Comparison of ENCODE assay signal across 19 cellular contexts in the genomic region with DNA sequence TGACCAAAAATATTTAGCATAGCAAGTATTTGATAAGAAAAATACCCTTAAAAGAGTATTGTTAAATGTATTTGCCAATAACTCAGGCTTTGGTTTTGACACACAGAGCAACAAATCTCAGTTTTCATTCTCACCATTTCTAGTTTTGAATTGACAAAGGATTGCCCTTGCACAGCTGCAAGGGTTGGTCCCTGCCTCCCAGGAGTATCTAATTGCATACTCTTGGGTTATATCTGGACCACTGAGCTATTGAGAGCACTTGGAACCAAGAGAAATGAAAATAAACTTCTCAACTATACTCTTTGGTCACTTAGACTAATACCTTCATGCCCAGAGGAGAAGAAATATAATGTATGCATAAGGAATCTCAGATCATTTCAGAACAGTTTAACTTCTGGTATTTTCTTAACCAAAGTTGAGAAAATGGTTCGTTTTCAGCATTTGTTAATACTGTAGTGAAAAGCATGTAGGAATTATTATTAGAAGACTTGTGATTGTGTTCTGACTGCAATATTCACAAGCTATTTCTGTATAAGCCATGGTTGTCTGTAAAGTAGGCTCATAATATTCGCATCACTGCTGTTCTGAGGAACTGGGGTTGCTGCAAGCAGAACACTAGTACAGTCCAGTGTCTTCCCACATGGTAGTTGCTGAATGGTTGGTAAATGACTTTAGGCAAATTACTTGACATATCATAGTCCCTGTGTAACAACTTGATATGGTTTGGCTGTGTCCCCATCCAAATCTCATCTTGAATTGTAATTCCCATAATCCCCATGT. TPM values are rescaled to one million over a fixed set of nuclear protein-coding genes. Genes with fewer than 3 reads are reported as not detected.
DNase-seq lines count a peak whose midpoint lies in the region; ATAC-seq and TF ChIP-seq lines count a peak whose summit lies in the region.
"Had no signal": no experiment of that assay in that cellular context is flagged by ENCODE, and none has a peak within 500 bp of the region (broad histone marks: within the 10 kb centered on the region; RNA-seq: fewer than 3 reads in every experiment).

No MANE protein-coding gene starts in this region.

- H3K9me3 Mint-ChIP-seq in activated CD8-positive, alpha-beta memory T cell treated with anti-CD3 and anti-CD28 coated beads, Interleukin-2, amount 10 ng/mL, durations not matched to agents 7 days and 5 days (ENCODE audit: low read depth), result no peaks in the 10 kb centered on the region
- H3K9me3 Mint-ChIP-seq: activated B cell treated with CpG ODN at 0.5 μM for 24 hours; activated naive CD8-positive, alpha-beta T cell treated with anti-CD3 and anti-CD28 coated beads, Interleukin-2, amount 10 ng/mL, durations not matched to agents 7 days and 5 days had no signal

- H3K9me3 ChIP-seq in gastrocnemius medialis, result no peaks in the 10 kb centered on the region
- H3K9me3 ChIP-seq in SK-N-SH, result no peaks in the 10 kb centered on the region
- H3K9me3 ChIP-seq: pancreas, testis had no signal

- H2AFZ ChIP-seq in SK-N-SH (ENCODE audit: low read depth), result no peak overlapping the region

- H3K4me3 ChIP-seq in gastrocnemius medialis, result no peak overlapping the region
- no peak overlapping the region for H3K4me3 ChIP-seq in SK-N-SH (ENCODE audit: low read depth in 2 of 2, low read length in 1 of 2)
- H3K4me3 ChIP-seq: pancreas, testis had no signal

- no peaks in the 10 kb centered on the region for H3K27me3 Mint-ChIP-seq in activated CD8-positive, alpha-beta memory T cell treated with anti-CD3 and anti-CD28 coated beads, Interleukin-2, amount 10 ng/mL, durations not matched to agents 7 days and 5 days
- H3K27me3 Mint-ChIP-seq: activated B cell treated with CpG ODN at 0.5 μM for 24 hours; activated naive CD8-positive, alpha-beta T cell treated with anti-CD3 and anti-CD28 coated beads, Interleukin-2, amount 10 ng/mL, durations not matched to agents 7 days and 5 days had no signal

- POLR2A ChIA-PET in SK-N-SH (lab: Yijun Ruan, JAX), result no interaction called here

- H3F3A ChIP-seq in SK-N-SH (replicated peaks; ENCODE audit: insufficient read depth), result no peaks in the 10 kb centered on the region

- TF ChIP-seq RAD21 in SK-N-SH (IDR thresholded peaks at IDR 0.05; ENCODE audit: low read length), result no peak

- intact Hi-C loops in gastrocnemius medialis (cut with DNase I; ENCODE audit: low total_unique reads) (no loop called here), posterior vena cava (cut with DNase I) (loop anchor here in 1 of 2 donors (5.0 kb wide), 1 partner anchor 1346 kb away; no protein-coding TSS in a partner anchor)

- H3K27ac Mint-ChIP-seq in activated CD8-positive, alpha-beta memory T cell treated with anti-CD3 and anti-CD28 coated beads, Interleukin-2, amount 10 ng/mL, durations not matched to agents 7 days and 5 days, result peak overlapping the region; percentile 24
- H3K27ac Mint-ChIP-seq: activated B cell treated with CpG ODN at 0.5 μM for 24 hours; activated naive CD8-positive, alpha-beta T cell treated with anti-CD3 and anti-CD28 coated beads, Interleukin-2, amount 10 ng/mL, durations not matched to agents 7 days and 5 days had no signal

- 87% methylated on average over 2 of the region's 2 CpGs for WGBS in SK-N-SH (ENCODE audit: low lambda C conversion rate)

- no peak overlapping the region for H3K9ac ChIP-seq in SK-N-SH

- H3K27ac ChIP-seq in gastrocnemius medialis (peak overlapping the region; percentile 13 to 67 (median 46)), SK-N-SH (ENCODE audit: low read depth in 2 of 2, low read length in 1 of 2) (no peak overlapping the region; a peak in 1 of 4 replicates)
- H3K27ac ChIP-seq: HL-60, pancreas, testis had no signal

- ATAC-seq in activated CD8-positive, alpha-beta memory T cell treated with anti-CD3 and anti-CD28 coated beads, Interleukin-2, amount 10 ng/mL, durations not matched to agents 7 days and 5 days, result no peak
- ATAC-seq in GM21825 (IDR thresholded peaks at IDR 0.05; ENCODE audit: unreplicated experiment) (peak; percentile 64), gastrocnemius medialis (peak in 1 of 2 donors; percentile 80)
- ATAC-seq: pancreas had no signal

- H4K20me1 ChIP-seq in SK-N-SH (ENCODE audit: insufficient read depth), result no peaks in the 10 kb centered on the region

- peaks cover 0 to 37% of the 10 kb centered on the region in 2 donors for H3K36me3 ChIP-seq in gastrocnemius medialis
- H3K36me3 ChIP-seq in SK-N-SH (replicated peaks in 1 of 2; ENCODE audit: control insufficient read depth in 1 of 2, insufficient read depth in 2 of 2, low read length in 1 of 2), result peaks cover 45 to 49% of the 10 kb centered on the region in 2 experiments

- H3K4me1 ChIP-seq in gastrocnemius medialis (peaks cover 11 to 24% of the 10 kb centered on the region in 2 donors), SK-N-SH (ENCODE audit: control insufficient read depth in 1 of 2, insufficient read depth in 2 of 2, low read depth in 1 of 2, low read length in 1 of 2) (no peaks in the 10 kb centered on the region)
- H3K4me1 ChIP-seq: pancreas, testis had no signal

- H3K27me3 ChIP-seq in gastrocnemius medialis, result no peaks in the 10 kb centered on the region
- H3K27me3 ChIP-seq in SK-N-SH (ENCODE audit: insufficient read depth), result no peaks in the 10 kb centered on the region
- H3K27me3 ChIP-seq: pancreas, testis had no signal

- TF ChIP-seq CTCF in gastrocnemius medialis (IDR thresholded peaks at IDR 0.05 in 4 of 5, conservative IDR thresholded peaks at IDR 0.05 in 1 of 5) (no peak), SK-N-SH (IDR thresholded peaks at IDR 0.05) (no peak)

- H3K4me2 ChIP-seq in SK-N-SH, result no peak overlapping the region

- CTCF ChIA-PET in activated CD8-positive, alpha-beta memory T cell treated with anti-CD3 and anti-CD28 coated beads, Interleukin-2, amount 10 ng/mL, durations not matched to agents 7 days and 5 days (lab: Charles Lee), result interaction anchor here (1.0 to 1.2 kb wide), 2 partner anchors 36 to 199 kb away, joined by 3 read pairs; no protein-coding TSS in a partner anchor
- CTCF ChIA-PET in SK-N-SH (lab: Yijun Ruan, JAX), result no interaction called here

- in situ Hi-C loops in gastrocnemius medialis (cut with MboI; ENCODE audit: low sequenced_read_pairs in 4 of 4), result no loop called here

- DNase-seq in activated CD8-positive, alpha-beta memory T cell treated with anti-CD3 and anti-CD28 coated beads, Interleukin-2, amount 10 ng/mL, durations not matched to agents 7 days and 5 days, result no peak
- no peak for DNase-seq in activated CD8-positive, alpha-beta memory T cell treated with anti-CD3 and anti-CD28 coated beads, Interleukin-2, amount 50 U/mL, for 48 hours
- DNase-seq in NCI-H69 (lab: John Stamatoyannopoulos, UW) (peak; percentile 37), gastrocnemius medialis (no peak), NCI-H524 treated with DMSO at 0.1 percent for 48 hours (lab: John Stamatoyannopoulos, UW) (no peak), SK-N-SH (no peak), posterior vena cava (ENCODE audit: low spot score) (no peak)
- DNase-seq: activated B cell treated with CpG ODN at 0.5 μM for 24 hours; activated CD8-positive, alpha-beta memory T cell treated with anti-CD3 and anti-CD28 coated beads, Interleukin-2, amount 50 U/mL, for 4 hours; activated naive CD8-positive, alpha-beta T cell treated with anti-CD3 and anti-CD28 coated beads, Interleukin-2, amount 10 ng/mL, durations not matched to agents 7 days and 5 days; caudate nucleus; COR-L47; mesendoderm; MM.1S; NCI-H2171 treated with DMSO at 0.1 percent for 48 hours; pancreas; testis had no signal

- no peak for TF ChIP-seq EP300 in SK-N-SH (IDR thresholded peaks at IDR 0.05; ENCODE audit: borderline replicate concordance in 1 of 2, low read depth in 1 of 2, low read length in 1 of 2)

- peaks cover 54% of the 10 kb centered on the region for H3K36me3 Mint-ChIP-seq in activated CD8-positive, alpha-beta memory T cell treated with anti-CD3 and anti-CD28 coated beads, Interleukin-2, amount 10 ng/mL, durations not matched to agents 7 days and 5 days

- H3K4me1 Mint-ChIP-seq in activated CD8-positive, alpha-beta memory T cell treated with anti-CD3 and anti-CD28 coated beads, Interleukin-2, amount 10 ng/mL, durations not matched to agents 7 days and 5 days, result peaks cover 16% of the 10 kb centered on the region

- no peak overlapping the region for H3K4me3 Mint-ChIP-seq in activated CD8-positive, alpha-beta memory T cell treated with anti-CD3 and anti-CD28 coated beads, Interleukin-2, amount 10 ng/mL, durations not matched to agents 7 days and 5 days
- H3K4me3 Mint-ChIP-seq: activated B cell treated with CpG ODN at 0.5 μM for 24 hours; activated naive CD8-positive, alpha-beta T cell treated with anti-CD3 and anti-CD28 coated beads, Interleukin-2, amount 10 ng/mL, durations not matched to agents 7 days and 5 days had no signal

- H3K9me2 ChIP-seq in SK-N-SH, result no peaks in the 10 kb centered on the region

- no peak for TF ChIP-seq POLR2A in gastrocnemius medialis (IDR thresholded peaks at IDR 0.05)

- H3K79me2 ChIP-seq in SK-N-SH (ENCODE audit: insufficient read depth), result peaks cover 30% of the 10 kb centered on the region

TF ChIP-seq in SK-N-SH, 30 proteins besides CTCF, POLR2A, EP300 and RAD21 (continues in another document):
- TF ChIP-seq GABPA (IDR thresholded peaks at IDR 0.05; ENCODE audit: low read depth) (no peak), ELF1 (IDR thresholded peaks at IDR 0.05) (no peak), RFX5 (IDR thresholded peaks at IDR 0.05; ENCODE audit: low read length) (no peak), YY1 (IDR thresholded peaks at IDR 0.05; ENCODE audit: low read depth) (no peak)

RNA-seq across cellular contexts. Expression of a gene that starts 7.9 kb away (rescaled TPM):
- total RNA-seq in activated CD8-positive, alpha-beta memory T cell treated with anti-CD3 and anti-CD28 coated beads, Interleukin-2, amount 10 ng/mL, durations not matched to agents 7 days and 5 days, result 10 to 100 TPM; 40.2 to 47.1 TPM
- total RNA-seq in gastrocnemius medialis (10 to 100 TPM; 13.8 to 33.2 (median 16.4) TPM), posterior vena cava (10 to 100 TPM; 14.5 to 16.9 TPM)
- polyA plus RNA-seq in SK-N-SH (2012; rRNA removed), result 7.0 and 9.9 TPM in 2 replicates
- 5.3 and 6.7 TPM in 2 replicates for polyA plus RNA-seq in SK-N-SH (2012; cell fraction: cytosol; rRNA removed)
- polyA plus RNA-seq in SK-N-SH (2012; cell fraction: nucleus; rRNA removed), result 22.3 and 23.4 TPM in 2 replicates

RNA-seq across cellular contexts. Expression of a gene that starts 8.2 kb away (rescaled TPM):
- 10 to 100 TPM; 28.5 to 30.9 TPM for total RNA-seq in activated CD8-positive, alpha-beta memory T cell treated with anti-CD3 and anti-CD28 coated beads, Interleukin-2, amount 10 ng/mL, durations not matched to agents 7 days and 5 days
- total RNA-seq in gastrocnemius medialis, result 10 to 100 TPM; 31.5 to 51.7 (median 43.2) TPM
- polyA plus RNA-seq in SK-N-SH (2012; rRNA removed), result 107 and 109 TPM in 2 replicates
- polyA plus RNA-seq in SK-N-SH (2012; cell fraction: cytosol; rRNA removed), result 63.2 and 79.8 TPM in 2 replicates
- 91.8 and 122 TPM in 2 replicates for polyA plus RNA-seq in SK-N-SH (2012; cell fraction: nucleus; rRNA removed)
- total RNA-seq in posterior vena cava, result 10 to 100 TPM; 30.0 to 34.0 TPM

Comparison
In these comparisons a context has a peak if more than half of its experiments do, and no peak if none do; other contexts are left out.
1. H3K27ac ChIP-seq: peak in gastrocnemius medialis (4 of 4); none in SK-N-SH (0 of 2).